8 cellular contexts compared by ENCODE assay signal in genomic region chr19:51338563-51339312, GRCh38. TPM values are rescaled to one million over a fixed set of nuclear protein-coding genes. Genes with fewer than 3 reads are reported as not detected.
DNase-seq lines count a peak whose midpoint lies in the region; ATAC-seq, FAIRE-seq and TF ChIP-seq lines count a peak whose summit lies in the region.

No MANE protein-coding gene starts in this region.

- H3K27ac ChIP-seq in HCT116 (ENCODE audit: low read depth, low read length) (peak overlapping the region; percentile 55), WERI-Rb-1 (peak overlapping the region; percentile 50), breast epithelium (peak overlapping the region; percentile 45 to 82), small intestine (ENCODE audit: low read depth in 1 of 2, low read length in 1 of 2) (peak overlapping the region; percentile 71 to 73), MM.1S (ENCODE audit: low read length) (no peak overlapping the region)

- peak overlapping the region in 5 of 6 donors; percentile 45 to 81 (median 69) for H3K27ac Mint-ChIP-seq in immature natural killer cell

- peak; percentile 86 for TF ChIP-seq RAD21 in HCT116 (IDR thresholded peaks at IDR 0.05; ENCODE audit: low read depth)

- peak; percentile 76 for ATAC-seq in HCT116

- CTCF ChIA-PET in HCT116 (lab: Charles Lee), result interaction anchor here (0.7 to 1.6 kb wide), 10 partner anchors 14 to 323 kb away, joined by 3 to 21 read pairs (median 7); no protein-coding TSS in a partner anchor

- peak overlapping the region; percentile 90 for H3K4me2 ChIP-seq in HCT116 (ENCODE audit: low read length)
- H3K4me2 ChIP-seq in MM.1S (ENCODE audit: low read depth, low read length), result no peak overlapping the region

- 2 to 4% (median 4%) methylated on average over 29 to 43 of the region's 43 CpGs for WGBS in small intestine, 3 donors

- no TSS peak for BruUV-seq in HCT116 (replicated peaks; lab: Mats Ljungman, UMichigan)

- H3K36me3 Mint-ChIP-seq in immature natural killer cell, result peaks cover 0 to 6% (median 0%) of the 10 kb centered on the region in 3 donors

- no peaks in the 10 kb centered on the region for H3K27me3 ChIP-seq in GM06990 (replicated peaks; ENCODE audit: control insufficient read depth, insufficient read depth, low read length)
- H3K27me3 ChIP-seq in HCT116 (ENCODE audit: insufficient read depth, low read length), result no peaks in the 10 kb centered on the region
- no peaks in the 10 kb centered on the region for H3K27me3 ChIP-seq in WERI-Rb-1 (ENCODE audit: insufficient read depth, low read depth, severe bottlenecking)
- H3K27me3 ChIP-seq in breast epithelium, result no peaks in the 10 kb centered on the region
- H3K27me3 ChIP-seq in small intestine (ENCODE audit: control insufficient read depth in 2 of 2, insufficient read depth in 2 of 2, low read length in 2 of 2), result no peaks in the 10 kb centered on the region
- no peaks in the 10 kb centered on the region for H3K27me3 ChIP-seq in MM.1S (replicated peaks; ENCODE audit: insufficient read depth, low read length)

- H3K27me3 Mint-ChIP-seq in immature natural killer cell (ENCODE audit: low read depth in 3 of 3), result peaks cover 0 to 8% (median 5%) of the 10 kb centered on the region in 3 donors

- H3K36me3 ChIP-seq in GM06990 (ENCODE audit: control insufficient read depth, insufficient read depth, low read length) (no peaks in the 10 kb centered on the region), HCT116 (ENCODE audit: control insufficient read depth in 1 of 2, insufficient read depth in 2 of 2, low read length in 2 of 2) (no peaks in the 10 kb centered on the region), WERI-Rb-1 (no peaks in the 10 kb centered on the region), breast epithelium (no peaks in the 10 kb centered on the region), small intestine (ENCODE audit: control insufficient read depth in 2 of 2, insufficient read depth in 2 of 2, low read length in 2 of 2) (no peaks in the 10 kb centered on the region), MM.1S (replicated peaks; ENCODE audit: insufficient read depth, low read length) (no peaks in the 10 kb centered on the region)

- peak; percentile 88 for DNase-seq in GM06990 (ENCODE audit: extremely low read depth, insufficient read length)
- peak; percentile 56 for DNase-seq in HCT116 (ENCODE audit: low read depth, low spot score)
- DNase-seq in NCI-H1048 (lab: John Stamatoyannopoulos, UW), result peak; percentile 39
- peak; percentile 88 for DNase-seq in WERI-Rb-1
- DNase-seq in breast epithelium (ENCODE audit: low spot score in 2 of 2), result peak; percentile 74 to 85
- peak; percentile 79 to 85 (median 84) for DNase-seq in immature natural killer cell
- DNase-seq in small intestine, result peak; percentile 86
- no peak for DNase-seq in MM.1S

- peaks cover 15 to 16% of the 10 kb centered on the region in 2 donors for H3K4me1 Mint-ChIP-seq in immature natural killer cell

- H4K20me1 ChIP-seq in HCT116 (ENCODE audit: insufficient read depth), result no peaks in the 10 kb centered on the region
- no peaks in the 10 kb centered on the region for H4K20me1 ChIP-seq in MM.1S (ENCODE audit: insufficient read depth, low read length)

- H2AFZ ChIP-seq in HCT116 (ENCODE audit: low read depth, low read length, poor library complexity, severe bottlenecking) (peak overlapping the region; percentile 95), MM.1S (ENCODE audit: low read length) (no peak overlapping the region)

- POLR2A ChIA-PET in HCT116 (lab: Charles Lee), result interaction anchor here (0.9 to 1.7 kb wide), 2 partner anchors 21 to 29 kb away, joined by 5 to 12 read pairs; no protein-coding TSS in a partner anchor

- RAD21 ChIA-PET in HCT116 (lab: Charles Lee; ENCODE audit: low non-redundant PET in 1 of 2, low total read pairs in 2 of 2, uncharacterized antibody in 2 of 2, unreplicated experiment in 2 of 2), result interaction anchor here in 1 of 2 experiments (0.6 to 1.0 kb wide), 3 partner anchors 69 to 101 kb away, joined by 3 to 4 read pairs (median 4); no protein-coding TSS in a partner anchor

- H3K9me3 ChIP-seq in HCT116 (ENCODE audit: control insufficient read depth in 1 of 2, insufficient read depth in 1 of 2, low read depth in 1 of 2, low read length in 2 of 2) (no peaks in the 10 kb centered on the region), WERI-Rb-1 (ENCODE audit: severe bottlenecking) (no peaks in the 10 kb centered on the region), breast epithelium (no peaks in the 10 kb centered on the region), small intestine (ENCODE audit: control insufficient read depth, low read depth) (no peaks in the 10 kb centered on the region), MM.1S (replicated peaks; ENCODE audit: insufficient read depth, low read length) (no peaks in the 10 kb centered on the region)

- H3K9me2 ChIP-seq in HCT116 (ENCODE audit: insufficient read depth) (no peaks in the 10 kb centered on the region), MM.1S (replicated peaks; ENCODE audit: insufficient read depth, low read length) (no peaks in the 10 kb centered on the region)

- H3F3A ChIP-seq in MM.1S (ENCODE audit: insufficient read depth, low read length), result no peaks in the 10 kb centered on the region

- TF ChIP-seq CTCF in GM06990 (IDR thresholded peaks at IDR 0.05; ENCODE audit: insufficient read depth, low read length, poor library complexity, severe bottlenecking) (peak; percentile 92), HCT116 (IDR thresholded peaks at IDR 0.05 in 2 of 3, conservative IDR thresholded peaks at IDR 0.05 in 1 of 3; ENCODE audit: borderline replicate concordance in 1 of 3, insufficient read depth in 1 of 3, low read depth in 2 of 3, low read length in 2 of 3) (peak; percentile 86 to 92 (median 89)), WERI-Rb-1 (IDR thresholded peaks at IDR 0.05; ENCODE audit: low read depth, low read length) (peak; percentile 72), breast epithelium (IDR thresholded peaks at IDR 0.05) (peak; percentile 82 to 89 (median 88)), MM.1S (IDR thresholded peaks at IDR 0.05; ENCODE audit: low read length) (no peak)

- H3K4me3 ChIP-seq in GM06990 (replicated peaks; ENCODE audit: low read depth, low read length), result peak overlapping the region; percentile 78
- peak overlapping the region; percentile 54 to 67 for H3K4me3 ChIP-seq in HCT116 (replicated peaks in 1 of 2; ENCODE audit: low read depth in 1 of 2, low read length in 2 of 2)
- H3K4me3 ChIP-seq in WERI-Rb-1 (ENCODE audit: low read depth, low read length), result peak overlapping the region; percentile 49
- peak overlapping the region; percentile 49 to 80 (median 67) for H3K4me3 ChIP-seq in breast epithelium
- H3K4me3 ChIP-seq in small intestine (ENCODE audit: low read depth in 1 of 2, low read length in 2 of 2), result peak overlapping the region; percentile 52 to 55
- no peak overlapping the region for H3K4me3 ChIP-seq in MM.1S (ENCODE audit: low read length)

- no peaks in the 10 kb centered on the region for H3K79me2 ChIP-seq in HCT116 (ENCODE audit: insufficient read depth, low read length)
- H3K79me2 ChIP-seq in MM.1S (ENCODE audit: low read length), result no peaks in the 10 kb centered on the region

- H3K9me3 Mint-ChIP-seq in immature natural killer cell, result no peaks in the 10 kb centered on the region

- TF ChIP-seq POLR2A in HCT116 (IDR thresholded peaks at IDR 0.05; ENCODE audit: borderline replicate concordance, extremely low read depth, insufficient read depth, insufficient read length) (no peak), breast epithelium (IDR thresholded peaks at IDR 0.05) (no peak)

- H3K4me1 ChIP-seq in HCT116 (ENCODE audit: control insufficient read depth in 1 of 2, insufficient read depth in 2 of 2, low read length in 2 of 2), result peaks cover 5 to 45% of the 10 kb centered on the region in 2 experiments; a peak in 3 of 4 replicates
- no peaks in the 10 kb centered on the region for H3K4me1 ChIP-seq in breast epithelium
- H3K4me1 ChIP-seq in small intestine (ENCODE audit: control insufficient read depth in 2 of 2, insufficient read depth in 1 of 2, low read depth in 1 of 2, low read length in 1 of 2), result peaks cover 0 to 5% of the 10 kb centered on the region in 2 donors
- H3K4me1 ChIP-seq in MM.1S (ENCODE audit: low read length), result no peaks in the 10 kb centered on the region

- peak overlapping the region; percentile 86 to 94 (median 88) for H3K4me3 Mint-ChIP-seq in immature natural killer cell

- FAIRE-seq in small intestine (lab: Jason Lieb, UNC), result no peak

- intact Hi-C loops in HCT116 (cut with micrococcal nuclease), result loop anchor here (1.0 kb wide), 5 partner anchors 29 to 319 kb away; no protein-coding TSS in a partner anchor
- intact Hi-C loops in breast epithelium (cut with DNase I; ENCODE audit: low total_unique reads), result no loop called here

- peak overlapping the region; percentile 70 for H3K9ac ChIP-seq in HCT116 (ENCODE audit: low read length)
- H3K9ac ChIP-seq in MM.1S (ENCODE audit: low read length), result no peak overlapping the region

TF ChIP-seq in HCT116, 20 proteins besides CTCF, POLR2A, EP300 and RAD21 (continues in another document):
- TF ChIP-seq ZFX (IDR thresholded peaks at IDR 0.05), result no peak
- no peak for TF ChIP-seq JUND (IDR thresholded peaks at IDR 0.05)
- TF ChIP-seq SP1 (IDR thresholded peaks at IDR 0.05; ENCODE audit: low read depth), result no peak
- no peak for TF ChIP-seq CEBPB (IDR thresholded peaks at IDR 0.05; ENCODE audit: low read depth)
- no peak for TF ChIP-seq EZH2phosphoT487 (IDR thresholded peaks at IDR 0.05; ENCODE audit: borderline replicate concordance)

RNA-seq across cellular contexts. Expression of gene VSIG10L, which starts 3.2 kb away (rescaled TPM):
- total RNA-seq in HCT116 (2021; ENCODE audit: unreplicated experiment), result 4.6 TPM
- 2.6 and 2.9 TPM in 2 replicates for polyA plus RNA-seq in HCT116 (2012)
- total RNA-seq in breast epithelium, result 1 to 10 TPM; 1.3 to 1.8 (median 1.8) TPM
- polyA plus RNA-seq in immature natural killer cell, result under 1 TPM in 1 of 3 donors, not detected in 2; 0.38 TPM
- 1 to 10 TPM; 1.4 to 6.0 (median 2.2) TPM for polyA plus RNA-seq in small intestine

RNA-seq across cellular contexts. Expression of gene IGLON5, which starts 27.3 kb away (rescaled TPM):
- total RNA-seq in HCT116 (2021; ENCODE audit: unreplicated experiment) (not detected), breast epithelium (under 1 TPM in 1 of 3 donors, not detected in 2; 0.66 TPM)
- polyA plus RNA-seq in HCT116 (2012), result 0.07 and 0.12 TPM in 2 replicates
- polyA plus RNA-seq in immature natural killer cell (not detected), small intestine (1 to 10 TPM in 1 of 3 donors, not detected in 2; 1.1 TPM)

RNA-seq across cellular contexts. Expression of gene ETFB, which starts 27.4 kb away (rescaled TPM):
- total RNA-seq in HCT116 (2021; ENCODE audit: unreplicated experiment) (140 TPM), breast epithelium (100 to 1,000 TPM in 1 of 3 donors, 10 to 100 TPM in 2; 60.7 to 214 (median 88.5) TPM)
- polyA plus RNA-seq in HCT116 (2012), result 194 and 238 TPM in 2 replicates
- polyA plus RNA-seq in immature natural killer cell (10 to 100 TPM; 49.9 to 74.4 (median 69.3) TPM), small intestine (100 to 1,000 TPM; 232 to 412 (median 265) TPM)

RNA-seq across cellular contexts. Expression of gene CLDND2, which starts 30.1 kb away (rescaled TPM):
- total RNA-seq in HCT116 (2021; ENCODE audit: unreplicated experiment) (1.8 TPM), breast epithelium (not detected)
- 1.3 and 2.0 TPM in 2 replicates for polyA plus RNA-seq in HCT116 (2012)
- polyA plus RNA-seq in immature natural killer cell (under 1 TPM in 1 of 3 donors, not detected in 2; 0.83 TPM), small intestine (1 to 10 TPM in 1 of 3 donors, under 1 TPM in 1, not detected in 1; 0.25 to 4.1 TPM)

RNA-seq across cellular contexts. Expression of gene NKG7, which starts 33.7 kb away (rescaled TPM):
- total RNA-seq in HCT116 (2021; ENCODE audit: unreplicated experiment), result not detected
- 0.10 TPM in 1 of 2 replicates, not detected in the other for polyA plus RNA-seq in HCT116 (2012)
- total RNA-seq in breast epithelium, result 1 to 10 TPM in 1 of 3 donors, not detected in 2; 2.1 TPM
- polyA plus RNA-seq in immature natural killer cell, result 1,000 to 10,000 TPM; 7,925 to 8,923 (median 8,385) TPM
- 1 to 10 TPM; 3.6 to 6.2 (median 4.7) TPM for polyA plus RNA-seq in small intestine
